ENCODE assay signal across 11 cellular contexts in the genomic region with DNA sequence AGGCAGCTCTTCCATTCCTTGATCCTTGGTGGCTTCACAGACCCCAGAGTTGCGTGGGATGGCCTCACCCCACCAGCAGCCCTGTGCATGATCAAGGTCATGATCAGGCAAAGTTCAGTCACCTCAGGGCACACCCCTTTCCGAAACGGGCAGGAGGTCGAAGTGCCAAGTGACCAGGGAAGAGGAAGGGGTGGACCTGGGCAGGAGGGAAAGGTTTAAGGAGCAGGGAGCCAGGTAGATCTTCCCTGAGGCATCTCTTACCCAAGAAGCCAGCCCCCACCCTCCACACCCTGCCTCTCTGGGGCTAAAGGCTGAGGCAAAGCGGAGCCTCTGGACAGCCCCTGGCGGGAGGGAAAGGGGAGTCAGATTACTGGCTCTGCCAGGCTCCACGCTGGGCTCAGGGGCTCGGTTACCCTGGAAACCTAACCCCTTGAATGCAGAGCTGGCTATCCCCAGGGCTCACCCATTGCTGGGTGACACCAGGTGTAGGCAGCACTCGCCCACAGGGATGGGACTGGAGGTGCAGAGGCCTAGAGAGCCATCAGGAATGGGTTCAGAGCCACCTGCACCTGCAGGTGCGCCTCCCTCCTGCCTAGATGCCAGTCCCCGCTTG. TPM values are rescaled to one million over a fixed set of nuclear protein-coding genes. Genes with fewer than 3 reads are reported as not detected.
DNase-seq lines count a peak whose midpoint lies in the region; ATAC-seq and TF ChIP-seq lines count a peak whose summit lies in the region.
"Had no signal": no experiment of that assay in that cellular context is flagged by ENCODE, and none has a peak within 500 bp of the region (broad histone marks: within the 10 kb centered on the region; RNA-seq: fewer than 3 reads in every experiment).

No MANE protein-coding gene starts in this region.

- peaks cover 0 to 4% (median 0%) of the 10 kb centered on the region in 7 donors for H3K9me3 Mint-ChIP-seq in CD4-positive, CD25-positive, alpha-beta regulatory T cell

- H3K4me1 Mint-ChIP-seq in CD4-positive, CD25-positive, alpha-beta regulatory T cell, result peaks cover 0 to 32% (median 21%) of the 10 kb centered on the region in 4 donors

- TF ChIP-seq CTCF in HL-60 (IDR thresholded peaks at IDR 0.05; ENCODE audit: insufficient read depth, low read length), result no peak
- no peak for TF ChIP-seq CTCF in RWPE1 (conservative IDR thresholded peaks at IDR 0.05; ENCODE audit: low read depth)

- no peak overlapping the region for H3K4me3 ChIP-seq in CD4-positive, CD25-positive, alpha-beta regulatory T cell (ENCODE audit: low read depth, low read length)
- H3K4me3 ChIP-seq in HL-60 (replicated peaks; ENCODE audit: insufficient read depth, low read length), result no peak overlapping the region
- H3K4me3 ChIP-seq: dorsolateral prefrontal cortex, SJCRH30 had no signal

- H3K4me3 Mint-ChIP-seq in CD4-positive, CD25-positive, alpha-beta regulatory T cell, result peak overlapping the region; percentile 46 to 96 (median 56)

- H3K27ac Mint-ChIP-seq in CD4-positive, CD25-positive, alpha-beta regulatory T cell, result peak overlapping the region in 1 of 3 donors; percentile 91

- peaks cover 12% of the 10 kb centered on the region for H3K36me3 Mint-ChIP-seq in CD4-positive, CD25-positive, alpha-beta regulatory T cell

- no peaks in the 10 kb centered on the region for H3K27me3 Mint-ChIP-seq in CD4-positive, CD25-positive, alpha-beta regulatory T cell

- H3K27ac ChIP-seq in CD4-positive, CD25-positive, alpha-beta regulatory T cell (ENCODE audit: insufficient read depth, low read length, poor library complexity, severe bottlenecking), result peak overlapping the region; percentile 29
- H3K27ac ChIP-seq in HL-60 (replicated peaks), result peak overlapping the region; percentile 97
- peak overlapping the region; percentile 92 for H3K27ac ChIP-seq in RWPE1
- H3K27ac ChIP-seq: SJCRH30 had no signal

- peaks cover 34% of the 10 kb centered on the region for H3K4me1 ChIP-seq in CD4-positive, CD25-positive, alpha-beta regulatory T cell (ENCODE audit: control insufficient read depth, insufficient read depth, low read length, poor library complexity, severe bottlenecking)

- CTCF ChIA-PET in RWPE1 (lab: Yijun Ruan, JAX), result no interaction called here

- no peaks in the 10 kb centered on the region for H3K27me3 ChIP-seq in CD4-positive, CD25-positive, alpha-beta regulatory T cell (ENCODE audit: control insufficient read depth, insufficient read depth, low read length)
- no peaks in the 10 kb centered on the region for H3K27me3 ChIP-seq in HL-60 (ENCODE audit: insufficient read depth, poor library complexity, severe bottlenecking)
- H3K27me3 ChIP-seq: dorsolateral prefrontal cortex, SJCRH30 had no signal

- ATAC-seq in CD4-positive, CD25-positive, alpha-beta regulatory T cell (ENCODE audit: low read depth in 2 of 2), result no peak
- ATAC-seq in left lobe of liver (peak; percentile 39), HG02642 (IDR thresholded peaks at IDR 0.05; ENCODE audit: poor library complexity, unreplicated experiment) (no peak), HG03045 (IDR thresholded peaks at IDR 0.05; ENCODE audit: unreplicated experiment) (no peak), HG03439 (IDR thresholded peaks at IDR 0.05; ENCODE audit: unreplicated experiment) (no peak)

- peaks cover 11% of the 10 kb centered on the region for H3K36me3 ChIP-seq in CD4-positive, CD25-positive, alpha-beta regulatory T cell (ENCODE audit: control insufficient read depth, insufficient read depth, low read length)

- POLR2A ChIA-PET in RWPE1 (lab: Yijun Ruan, JAX; ENCODE audit: low non-redundant PET), result interaction anchor here (0.6 kb wide), 1 partner anchor 358 kb away, joined by 3 read pairs; no protein-coding TSS in a partner anchor

- DNase-seq in CD4-positive, CD25-positive, alpha-beta regulatory T cell, result no peak
- DNase-seq in HL-60 (ENCODE audit: low read depth in 1 of 2, low spot score in 1 of 2), result no peak
- DNase-seq in RWPE1 (ENCODE audit: low spot score), result no peak
- DNase-seq in left lobe of liver (ENCODE audit: low spot score), result peak; percentile 90
- no peak for DNase-seq in Kasumi-1 (lab: John Stamatoyannopoulos, UW)
- DNase-seq: KG1 had no signal

- no peaks in the 10 kb centered on the region for H3K9me3 ChIP-seq in CD4-positive, CD25-positive, alpha-beta regulatory T cell (ENCODE audit: control insufficient read depth in 2 of 2, low read length in 2 of 2)
- H3K9me3 ChIP-seq: SJCRH30 had no signal

RNA-seq across cellular contexts. Expression of a gene that starts 3.6 kb away (rescaled TPM):
- 134 TPM for total RNA-seq in CD4-positive, CD25-positive, alpha-beta regulatory T cell
- 10 to 100 TPM; 11.9 to 18.0 (median 13.8) TPM for polyA plus RNA-seq in CD4-positive, CD25-positive, alpha-beta regulatory T cell
- total RNA-seq in left lobe of liver, result 192 TPM

RNA-seq across cellular contexts. Expression of a gene that starts 9.3 kb away (rescaled TPM):
- total RNA-seq in CD4-positive, CD25-positive, alpha-beta regulatory T cell, result 2.8 TPM
- polyA plus RNA-seq in CD4-positive, CD25-positive, alpha-beta regulatory T cell, result 1 to 10 TPM in 2 of 4 donors, under 1 TPM in 2; 0.48 to 4.3 (median 1.3) TPM
- total RNA-seq in left lobe of liver, result 2.6 TPM
- total RNA-seq: SJCRH30 had no signal

RNA-seq across cellular contexts. Expression of a gene that starts 17.6 kb away (rescaled TPM):
- 615 TPM for total RNA-seq in CD4-positive, CD25-positive, alpha-beta regulatory T cell
- polyA plus RNA-seq in CD4-positive, CD25-positive, alpha-beta regulatory T cell, result 100 to 1,000 TPM; 219 to 283 (median 237) TPM
- total RNA-seq in left lobe of liver, result 361 TPM

RNA-seq across cellular contexts. Expression of a gene that starts 55.6 kb away (rescaled TPM):
- total RNA-seq in CD4-positive, CD25-positive, alpha-beta regulatory T cell, result 46.4 TPM
- polyA plus RNA-seq in CD4-positive, CD25-positive, alpha-beta regulatory T cell, result 10 to 100 TPM; 10.2 to 18.5 (median 17.2) TPM
- total RNA-seq in left lobe of liver, result 12.8 TPM

Comparison
In these comparisons a context has a peak if more than half of its experiments do, and no peak if none do; other contexts are left out.
1. H3K27ac ChIP-seq: peak in every context shown above with its lines; median percentile 97 in HL-60; 92 in RWPE1; 29 in CD4-positive, CD25-positive, alpha-beta regulatory T cell.